In genomic region chr1:12475158-12475934, GRCh38 we compare ENCODE assay signal across 12 cellular contexts.
DNase-seq lines count a peak whose midpoint lies in the region; ATAC-seq and TF ChIP-seq lines count a peak whose summit lies in the region.
"Had no signal": no experiment of that assay in that cellular context is flagged by ENCODE, and none has a peak within 500 bp of the region (broad histone marks: within the 10 kb centered on the region; RNA-seq: fewer than 3 reads in every experiment).

No MANE protein-coding gene starts in this region.

- DNase-seq in activated T-cell treated with anti-CD3 and anti-CD28 coated beads, Interleukin-2, amount 50 U/mL, for 24 hours, result no peak
- DNase-seq in activated T-cell treated with anti-CD3 and anti-CD28 coated beads, Interleukin-2, amount 50 U/mL, for 4 hours, result no peak
- DNase-seq in activated naive CD8-positive, alpha-beta T cell treated with anti-CD3 and anti-CD28 coated beads, Interleukin-2, amount 10 ng/mL, durations not matched to agents 7 days and 5 days, result no peak
- no peak for DNase-seq in memory B cell (ENCODE audit: low spot score in 2 of 2)
- DNase-seq in upper lobe of left lung, result peak in 1 of 2 donors; percentile 35
- no peak for DNase-seq in UCSD-AML1 (lab: John Stamatoyannopoulos, UW; ENCODE audit: unreplicated experiment)
- no peak for DNase-seq in DMS79 treated with DMSO at 0.1 percent for 48 hours (lab: John Stamatoyannopoulos, UW)
- DNase-seq in caudate nucleus (lab: John Stamatoyannopoulos, UW), result no peak
- DNase-seq: COR-L47, kidney, NCI-H524 treated with DMSO at 0.1 percent for 48 hours had no signal

- H3K4me1 Mint-ChIP-seq in activated T-cell treated with anti-CD3 and anti-CD28 coated beads, Interleukin-2, amount 50 U/mL, for 24 hours (ENCODE audit: low read depth), result peaks cover 97% of the 10 kb centered on the region
- peaks cover 93% of the 10 kb centered on the region for H3K4me1 Mint-ChIP-seq in activated T-cell treated with anti-CD3 and anti-CD28 coated beads, Interleukin-2, amount 50 U/mL, for 4 hours (ENCODE audit: low read depth)
- H3K4me1 Mint-ChIP-seq in activated naive CD8-positive, alpha-beta T cell treated with anti-CD3 and anti-CD28 coated beads, Interleukin-2, amount 10 ng/mL, durations not matched to agents 7 days and 5 days, result peaks cover 88% of the 10 kb centered on the region
- H3K4me1 Mint-ChIP-seq in memory B cell, result peaks cover 50% of the 10 kb centered on the region

- no peaks in the 10 kb centered on the region for H3K27me3 ChIP-seq in upper lobe of left lung

- no peak overlapping the region for H3K4me3 ChIP-seq in upper lobe of left lung

- no peaks in the 10 kb centered on the region for H3K9me3 Mint-ChIP-seq in activated T-cell treated with anti-CD3 and anti-CD28 coated beads, Interleukin-2, amount 50 U/mL, for 24 hours
- H3K9me3 Mint-ChIP-seq in activated T-cell treated with anti-CD3 and anti-CD28 coated beads, Interleukin-2, amount 50 U/mL, for 4 hours, result no peaks in the 10 kb centered on the region
- no peaks in the 10 kb centered on the region for H3K9me3 Mint-ChIP-seq in activated naive CD8-positive, alpha-beta T cell treated with anti-CD3 and anti-CD28 coated beads, Interleukin-2, amount 10 ng/mL, durations not matched to agents 7 days and 5 days
- H3K9me3 Mint-ChIP-seq in memory B cell, result no peaks in the 10 kb centered on the region

- no peak for TF ChIP-seq CTCF in upper lobe of left lung (IDR thresholded peaks at IDR 0.05)

- peaks cover 71 to 81% (median 76%) of the 10 kb centered on the region in 4 donors for H3K4me1 ChIP-seq in upper lobe of left lung

- no peaks in the 10 kb centered on the region for H3K36me3 ChIP-seq in upper lobe of left lung

- POLR2A ChIA-PET in activated naive CD8-positive, alpha-beta T cell treated with anti-CD3 and anti-CD28 coated beads, Interleukin-2, amount 10 ng/mL, durations not matched to agents 7 days and 5 days (lab: Charles Lee), result interaction anchor here (0.7 to 11.1 kb wide), 10 partner anchors 21 to 298 kb away, joined by 3 to 110 read pairs (median 8); partner anchors contain the start of gene DHRS3

- peaks cover 58% of the 10 kb centered on the region for H3K36me3 Mint-ChIP-seq in activated T-cell treated with anti-CD3 and anti-CD28 coated beads, Interleukin-2, amount 50 U/mL, for 24 hours (ENCODE audit: low read depth)
- H3K36me3 Mint-ChIP-seq in activated T-cell treated with anti-CD3 and anti-CD28 coated beads, Interleukin-2, amount 50 U/mL, for 4 hours (ENCODE audit: insufficient read depth), result peaks cover 8% of the 10 kb centered on the region
- peaks cover 17% of the 10 kb centered on the region for H3K36me3 Mint-ChIP-seq in activated naive CD8-positive, alpha-beta T cell treated with anti-CD3 and anti-CD28 coated beads, Interleukin-2, amount 10 ng/mL, durations not matched to agents 7 days and 5 days
- H3K36me3 Mint-ChIP-seq in memory B cell, result peaks cover 9% of the 10 kb centered on the region

- TF ChIP-seq POLR2A in upper lobe of left lung (IDR thresholded peaks at IDR 0.05), result no peak

- no peaks in the 10 kb centered on the region for H3K9me3 ChIP-seq in upper lobe of left lung

- peak overlapping the region; percentile 71 for H3K27ac Mint-ChIP-seq in activated T-cell treated with anti-CD3 and anti-CD28 coated beads, Interleukin-2, amount 50 U/mL, for 24 hours
- H3K27ac Mint-ChIP-seq in activated naive CD8-positive, alpha-beta T cell treated with anti-CD3 and anti-CD28 coated beads, Interleukin-2, amount 10 ng/mL, durations not matched to agents 7 days and 5 days, result peak overlapping the region; percentile 81
- H3K27ac Mint-ChIP-seq in memory B cell, result peak overlapping the region; percentile 17

- no peaks in the 10 kb centered on the region for H3K27me3 Mint-ChIP-seq in activated T-cell treated with anti-CD3 and anti-CD28 coated beads, Interleukin-2, amount 50 U/mL, for 24 hours
- H3K27me3 Mint-ChIP-seq in activated T-cell treated with anti-CD3 and anti-CD28 coated beads, Interleukin-2, amount 50 U/mL, for 4 hours (ENCODE audit: low read depth), result no peaks in the 10 kb centered on the region
- H3K27me3 Mint-ChIP-seq in activated naive CD8-positive, alpha-beta T cell treated with anti-CD3 and anti-CD28 coated beads, Interleukin-2, amount 10 ng/mL, durations not matched to agents 7 days and 5 days, result no peaks in the 10 kb centered on the region
- H3K27me3 Mint-ChIP-seq in memory B cell, result no peaks in the 10 kb centered on the region

- 39 to 59% methylated on average over 4 of the region's 4 CpGs for WGBS in upper lobe of left lung, 2 donors

- H3K27ac ChIP-seq in upper lobe of left lung, result peak overlapping the region; percentile 45 to 77 (median 68)
- H3K27ac ChIP-seq in caudate nucleus (ENCODE audit: low read depth, low read length), result no peak overlapping the region

- no peak for TF ChIP-seq EP300 in upper lobe of left lung (IDR thresholded peaks at IDR 0.05)

- no peak overlapping the region for H3K4me3 Mint-ChIP-seq in activated T-cell treated with anti-CD3 and anti-CD28 coated beads, Interleukin-2, amount 50 U/mL, for 24 hours
- no peak overlapping the region for H3K4me3 Mint-ChIP-seq in activated T-cell treated with anti-CD3 and anti-CD28 coated beads, Interleukin-2, amount 50 U/mL, for 4 hours
- H3K4me3 Mint-ChIP-seq in activated naive CD8-positive, alpha-beta T cell treated with anti-CD3 and anti-CD28 coated beads, Interleukin-2, amount 10 ng/mL, durations not matched to agents 7 days and 5 days, result peak overlapping the region; percentile 47
- no peak overlapping the region for H3K4me3 Mint-ChIP-seq in memory B cell

- no peak for ATAC-seq in activated T-cell treated with anti-CD3 and anti-CD28 coated beads, Interleukin-2, amount 50 U/mL, for 4 hours
- ATAC-seq in activated naive CD8-positive, alpha-beta T cell treated with anti-CD3 and anti-CD28 coated beads, Interleukin-2, amount 10 ng/mL, durations not matched to agents 7 days and 5 days (ENCODE audit: low read depth), result no peak
- ATAC-seq in memory B cell (ENCODE audit: low read depth) (no peak), upper lobe of left lung (ENCODE audit: low FRiP score in 2 of 2) (no peak)
- ATAC-seq: activated CD4-positive, CD25-positive, alpha-beta regulatory T cell treated with anti-CD3 and anti-CD28 coated beads, Interleukin-2, amount 50 U/mL, for 24 hours had no signal

Comparison
In these comparisons a context has a peak if more than half of its experiments do, and no peak if none do; other contexts are left out.
1. H3K27ac Mint-ChIP-seq: peak in every context shown above with its lines; median percentile 81 in activated naive CD8-positive, alpha-beta T cell treated with anti-CD3 and anti-CD28 coated beads, Interleukin-2, amount 10 ng/mL, durations not matched to agents 7 days and 5 days; 71 in activated T-cell treated with anti-CD3 and anti-CD28 coated beads, Interleukin-2, amount 50 U/mL, for 24 hours; 17 in memory B cell.